9 cellular contexts compared by ENCODE assay signal in the genomic region with DNA sequence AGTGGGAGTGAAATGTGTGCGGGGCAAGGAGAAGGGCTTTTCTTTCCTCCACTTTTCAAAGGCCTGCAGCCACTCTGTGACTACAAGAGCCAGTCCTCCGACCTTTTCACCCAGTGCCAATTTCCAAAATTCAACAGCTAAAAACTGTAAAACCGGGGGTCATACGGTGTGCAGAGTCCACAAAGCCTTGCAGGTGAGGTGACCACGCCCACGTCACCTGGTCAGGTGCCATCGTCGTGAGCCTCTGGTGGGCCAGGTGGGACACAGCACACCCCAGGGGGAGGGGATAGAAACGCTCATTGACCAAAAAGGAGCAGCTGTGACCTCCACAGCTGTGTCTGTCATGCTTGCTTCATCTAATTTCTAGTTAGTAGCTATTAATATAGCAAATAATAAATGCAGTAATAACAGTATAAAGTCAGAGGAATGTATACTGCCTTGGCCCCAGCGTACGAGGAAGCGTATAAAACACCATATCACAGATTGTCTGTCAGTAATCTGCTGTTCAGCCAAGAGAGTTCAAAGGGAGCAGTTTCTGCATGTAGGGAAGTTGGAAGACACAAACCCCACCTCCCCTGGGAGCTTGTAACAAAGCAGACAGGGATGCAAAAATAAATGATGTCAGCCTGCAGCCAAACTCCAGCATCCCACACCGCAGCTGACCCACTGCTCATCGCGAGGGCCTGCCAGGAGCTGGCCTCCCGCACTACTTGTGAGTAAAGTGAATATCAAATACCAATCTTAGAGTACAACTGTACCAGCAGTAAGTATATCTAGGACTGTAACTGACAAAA.
A peak's percentile ranks its signal among the peaks of the same experiment; 100 is the strongest.
DNase-seq lines count a peak whose midpoint lies in the region; ATAC-seq, FAIRE-seq and TF ChIP-seq lines count a peak whose summit lies in the region.
"Had no signal": no experiment of that assay in that cellular context is flagged by ENCODE, and none has a peak within 500 bp of the region (broad histone marks: within the 10 kb centered on the region; RNA-seq: fewer than 3 reads in every experiment).

No MANE protein-coding gene starts in this region.

- CTCF ChIA-PET in Panc1 (lab: Charles Lee) = no interaction called here

- WGBS in right lobe of liver (ENCODE audit: insufficient coverage, low coverage, low lambda C conversion rate, missing lambda C conversion rate) = 83% methylated on average over 14 of the region's 16 CpGs

- intact Hi-C loops in Panc1 (cut with micrococcal nuclease; ENCODE audit: unreplicated experiment) (loop anchor here (5.0 to 10.0 kb wide), 2 partner anchors 48 to 85 kb away; a partner anchor contains a TSS), tibial artery (cut with DNase I; ENCODE audit: low total_unique reads) (no loop called here), right lobe of liver (cut with DNase I) (no loop called here)

- no peak for TF ChIP-seq POLR2A in right lobe of liver (IDR thresholded peaks at IDR 0.05)

- POLR2A ChIA-PET in Panc1 (lab: Charles Lee) = interaction anchor here (0.6 kb wide), 1 partner anchor 773 kb away, joined by 8 read pairs; no protein-coding TSS in a partner anchor

- no peak for DNase-seq in Panc1 (ENCODE audit: low read depth, low spot score)
- DNase-seq in mucosa of gallbladder (ENCODE audit: low spot score) = peak; percentile 41
- peak; percentile 73 to 76 for DNase-seq in tibial artery
- DNase-seq in SW 1271 (lab: John Stamatoyannopoulos, UW) = no peak
- no peak for DNase-seq in right lobe of liver
- DNase-seq: colonic mucosa had no signal

- H3K9me3 ChIP-seq in Panc1 (ENCODE audit: control insufficient read depth, insufficient read depth, low read depth, low read length) (no peaks in the 10 kb centered on the region), tibial artery (no peaks in the 10 kb centered on the region), right lobe of liver (no peaks in the 10 kb centered on the region)
- H3K9me3 ChIP-seq: colonic mucosa had no signal

- in situ Hi-C loops in Panc1 (cut with HindIII; ENCODE audit: low pct_unique_long_range_greater_than_20kb, low sequenced_read_pairs) = no loop called here

- peaks cover 2% of the 10 kb centered on the region for H3K36me3 ChIP-seq in Panc1 (ENCODE audit: control insufficient read depth, insufficient read depth, low read length)
- peaks cover 10 to 37% (median 24%) of the 10 kb centered on the region in 3 donors for H3K36me3 ChIP-seq in tibial artery
- peaks cover 0 to 19% (median 5%) of the 10 kb centered on the region in 4 donors for H3K36me3 ChIP-seq in right lobe of liver
- H3K36me3 ChIP-seq: colonic mucosa had no signal

- no TSS peak for BruUV-seq in Panc1 (replicated peaks; lab: Mats Ljungman, UMichigan)

- H3K4me3 ChIP-seq in Panc1 (ENCODE audit: low read depth in 2 of 2, low read length in 2 of 2) = no peak overlapping the region
- no peak overlapping the region for H3K4me3 ChIP-seq in tibial artery
- H3K4me3 ChIP-seq in right lobe of liver = no peak overlapping the region
- H3K4me3 ChIP-seq: colonic mucosa had no signal

- peak overlapping the region; percentile 96 for H3K27ac ChIP-seq in Panc1 (ENCODE audit: low read length)
- H3K27ac ChIP-seq in tibial artery = peak overlapping the region; percentile 83 to 85
- no peak overlapping the region for H3K27ac ChIP-seq in right lobe of liver
- H3K27ac ChIP-seq: colonic mucosa had no signal

- peak; percentile 65 for FAIRE-seq in endometrium (lab: Jason Lieb, UNC)
- FAIRE-seq: GM12891 had no signal

- H3K4me1 ChIP-seq in Panc1 (ENCODE audit: control insufficient read depth, insufficient read depth, low read length) (peaks cover 99% of the 10 kb centered on the region), tibial artery (peaks cover 5 to 98% (median 78%) of the 10 kb centered on the region in 4 donors), right lobe of liver (peaks cover 0 to 8% (median 4%) of the 10 kb centered on the region in 4 donors)
- H3K4me1 ChIP-seq: colonic mucosa had no signal

- TF ChIP-seq CTCF in Panc1 (IDR thresholded peaks at IDR 0.05) (no peak), tibial artery (IDR thresholded peaks at IDR 0.05) (no peak), right lobe of liver (IDR thresholded peaks at IDR 0.05) (no peak)

- ATAC-seq in Panc1 = no peak
- no peak for ATAC-seq in GM21360 (IDR thresholded peaks at IDR 0.05; ENCODE audit: unreplicated experiment)
- no peak for ATAC-seq in right lobe of liver

- H3K27me3 ChIP-seq in Panc1 (ENCODE audit: control insufficient read depth, insufficient read depth, low read length) = no peaks in the 10 kb centered on the region
- no peaks in the 10 kb centered on the region for H3K27me3 ChIP-seq in tibial artery
- H3K27me3 ChIP-seq in right lobe of liver = no peaks in the 10 kb centered on the region
- H3K27me3 ChIP-seq: colonic mucosa had no signal

Comparison
In these comparisons a context has a peak if more than half of its experiments do, and no peak if none do; other contexts are left out.
1. DNase-seq: peak in mucosa of gallbladder (single experiment) and tibial artery (2 of 2); none in Panc1 (single experiment), SW 1271 (0 of 2) and right lobe of liver (0 of 3).
2. H3K27ac ChIP-seq: peak in Panc1 (single experiment) and tibial artery (2 of 2); none in right lobe of liver (0 of 3).